1 cellular context compared by ENCODE assay signal in genomic region chr17:41772586-41773189, GRCh38.
TF ChIP-seq lines count a peak whose summit lies in the region.

No MANE protein-coding gene starts in this region.

TF ChIP-seq in HepG2, 621 proteins besides CTCF, POLR2A, EP300 and RAD21 (continued from another document and continues in another):
- TF ChIP-seq RBM39 (IDR thresholded peaks at IDR 0.05; ENCODE audit: low read depth, low read length, poor library complexity, severe bottlenecking): no peak
- TF ChIP-seq SIX4 (CRISPR knock-in tag; IDR thresholded peaks at IDR 0.05): no peak
- peak; percentile 96 for TF ChIP-seq NR2F6 (IDR thresholded peaks at IDR 0.05)
- TF ChIP-seq NR2F6 (CRISPR knock-in tag; IDR thresholded peaks at IDR 0.05): peak; percentile 99
- TF ChIP-seq ZNF761 (CRISPR knock-in tag; conservative IDR thresholded peaks at IDR 0.05): no peak; the same call in 1 of the 2 replicates
- peak; percentile 0 for TF ChIP-seq PCBP2 (optimal IDR thresholded peaks at IDR 0.05; ENCODE audit: low read depth, low read length, poor library complexity, severe bottlenecking)
- TF ChIP-seq KLF16 (CRISPR knock-in tag; IDR thresholded peaks at IDR 0.05): no peak; a peak in 1 of 4 replicates
- TF ChIP-seq NR0B2 (CRISPR knock-in tag; IDR thresholded peaks at IDR 0.05): no peak; the same call in 1 of the 2 replicates
- TF ChIP-seq MYNN (CRISPR knock-in tag; IDR thresholded peaks at IDR 0.05; ENCODE audit: low read depth): no peak; the same call in 1 of the 2 replicates
- no peak for TF ChIP-seq HNRNPLL (IDR thresholded peaks at IDR 0.05; ENCODE audit: low read depth, low read length, poor library complexity, severe bottlenecking)
- TF ChIP-seq PREB (CRISPR knock-in tag; IDR thresholded peaks at IDR 0.05): no peak
- 0 out of 2 replicates have a peak, but pooled peaks have one; percentile 43 for TF ChIP-seq CENPT (CRISPR knock-in tag; IDR thresholded peaks at IDR 0.05; ENCODE audit: low read depth)
- no peak for TF ChIP-seq BRF2 (CRISPR knock-in tag; IDR thresholded peaks at IDR 0.05)
- no peak for TF ChIP-seq PHF5A (CRISPR knock-in tag; IDR thresholded peaks at IDR 0.05; ENCODE audit: low read depth, unreplicated experiment)
- TF ChIP-seq ZNF12 (CRISPR knock-in tag; IDR thresholded peaks at IDR 0.05): no peak
- TF ChIP-seq MIXL1 (CRISPR knock-in tag; IDR thresholded peaks at IDR 0.05): peak; percentile 95
- no peak for TF ChIP-seq PTBP1 (IDR thresholded peaks at IDR 0.05; ENCODE audit: low read depth, low read length, poor library complexity, severe bottlenecking)
- TF ChIP-seq ZZZ3 (CRISPR knock-in tag; IDR thresholded peaks at IDR 0.05; ENCODE audit: borderline replicate concordance): 0 out of 2 replicates have a peak, but pooled peaks have one; percentile 68
- no peak for TF ChIP-seq SMC3 (IDR thresholded peaks at IDR 0.05; ENCODE audit: low read length)
- no peak for TF ChIP-seq LCORL (IDR thresholded peaks at IDR 0.05)
- peak; percentile 99 for TF ChIP-seq LCORL (CRISPR knock-in tag; IDR thresholded peaks at IDR 0.05)
- TF ChIP-seq SRSF1 (optimal IDR thresholded peaks at IDR 0.05; ENCODE audit: low read depth, low read length): no peak
- peak; percentile 89 for TF ChIP-seq ZNF605 (CRISPR knock-in tag; IDR thresholded peaks at IDR 0.05)
- TF ChIP-seq ZNF577 (CRISPR knock-in tag; IDR thresholded peaks at IDR 0.05; ENCODE audit: borderline replicate concordance, low read depth): no peak
- TF ChIP-seq ARHGAP35 (CRISPR knock-in tag; IDR thresholded peaks at IDR 0.05; ENCODE audit: borderline replicate concordance): no peak; the same call in 1 of the 2 replicates
- TF ChIP-seq ZNF770 (CRISPR knock-in tag; IDR thresholded peaks at IDR 0.05): 0 out of 2 replicates have a peak, but pooled peaks have one; percentile 12
- TF ChIP-seq GPN1 (CRISPR knock-in tag; IDR thresholded peaks at IDR 0.05; ENCODE audit: borderline replicate concordance): no peak
- no peak for TF ChIP-seq ZNF546 (CRISPR knock-in tag; conservative IDR thresholded peaks at IDR 0.05)
- no peak for TF ChIP-seq CBFB (CRISPR knock-in tag; IDR thresholded peaks at IDR 0.05)
- no peak for TF ChIP-seq ZBTB14 (CRISPR knock-in tag; IDR thresholded peaks at IDR 0.05)
- TF ChIP-seq ZNF225 (CRISPR knock-in tag; IDR thresholded peaks at IDR 0.05): no peak
- 0 out of 2 replicates have a peak, but pooled peaks have one; percentile 36 for TF ChIP-seq ZNF441 (CRISPR knock-in tag; IDR thresholded peaks at IDR 0.05; ENCODE audit: borderline replicate concordance)
- TF ChIP-seq HMG20A (CRISPR knock-in tag; IDR thresholded peaks at IDR 0.05; ENCODE audit: borderline replicate concordance): no peak
- TF ChIP-seq ZNF878 (CRISPR knock-in tag; IDR thresholded peaks at IDR 0.05): no peak
- TF ChIP-seq HBP1 (CRISPR knock-in tag; IDR thresholded peaks at IDR 0.05; ENCODE audit: low read depth): peak; percentile 43; the same call in 1 of the 2 replicates
- no peak for TF ChIP-seq ZNF790 (CRISPR knock-in tag; IDR thresholded peaks at IDR 0.05; ENCODE audit: borderline replicate concordance)
- peak; percentile 11; the same call in 1 of the 2 replicates for TF ChIP-seq CBX5 (CRISPR knock-in tag; IDR thresholded peaks at IDR 0.05; ENCODE audit: borderline replicate concordance)
- 0 out of 2 replicates have a peak, but pooled peaks have one; percentile 66 for TF ChIP-seq SMAD1 (CRISPR knock-in tag; IDR thresholded peaks at IDR 0.05; ENCODE audit: borderline replicate concordance, low read depth)
- TF ChIP-seq ZNF841 (CRISPR knock-in tag; IDR thresholded peaks at IDR 0.05; ENCODE audit: borderline replicate concordance): no peak
- TF ChIP-seq ZNF678 (CRISPR knock-in tag; IDR thresholded peaks at IDR 0.05): 0 out of 2 replicates have a peak, but pooled peaks have one; percentile 80
- no peak for TF ChIP-seq ZGPAT (CRISPR knock-in tag; IDR thresholded peaks at IDR 0.05)
- no peak for TF ChIP-seq ZNF530 (CRISPR knock-in tag; IDR thresholded peaks at IDR 0.05; ENCODE audit: low read depth)
- TF ChIP-seq IKZF1 (IDR thresholded peaks at IDR 0.05): no peak
- TF ChIP-seq ZNF343 (CRISPR knock-in tag; IDR thresholded peaks at IDR 0.05): peak; percentile 89; the same call in 1 of the 2 replicates
- TF ChIP-seq ZBTB25 (CRISPR knock-in tag; IDR thresholded peaks at IDR 0.05): 0 out of 2 replicates have a peak, but pooled peaks have one; percentile 52
- peak; percentile 95 for TF ChIP-seq HNF1A (IDR thresholded peaks at IDR 0.05; ENCODE audit: low read depth)
- peak; percentile 98 for TF ChIP-seq HNF1A (CRISPR knock-in tag; IDR thresholded peaks at IDR 0.05; ENCODE audit: borderline replicate concordance)
- TF ChIP-seq ZNF777 (CRISPR knock-in tag; IDR thresholded peaks at IDR 0.05): peak; percentile 69
- TF ChIP-seq ZBTB26 (CRISPR knock-in tag; IDR thresholded peaks at IDR 0.05; ENCODE audit: borderline replicate concordance): no peak; the same call in none of the 2 replicates
- TF ChIP-seq SIN3B (IDR thresholded peaks at IDR 0.05; ENCODE audit: low read length): no peak
- TF ChIP-seq POLR2AphosphoS5 (IDR thresholded peaks at IDR 0.05; ENCODE audit: low read depth, low read length): peak; percentile 77
- peak; percentile 95 for TF ChIP-seq ZNF629 (CRISPR knock-in tag; conservative IDR thresholded peaks at IDR 0.05)
- TF ChIP-seq NFKB2 (CRISPR knock-in tag; IDR thresholded peaks at IDR 0.05; ENCODE audit: borderline replicate concordance): peak; percentile 77; the same call in 1 of the 2 replicates
- no peak; the same call in 1 of the 2 replicates for TF ChIP-seq SMAD3 (CRISPR knock-in tag; IDR thresholded peaks at IDR 0.05)
- peak; percentile 98 for TF ChIP-seq PHF21A (CRISPR knock-in tag; IDR thresholded peaks at IDR 0.05)
- no peak for TF ChIP-seq MBD4 (IDR thresholded peaks at IDR 0.05; ENCODE audit: borderline replicate concordance, low read length)
